In genomic region chr4:145931403-145931802, GRCh38 we compare ENCODE assay signal across 14 cellular contexts.
"Had no signal": no experiment of that assay in that cellular context is flagged by ENCODE, and none has a peak within 500 bp of the region (broad histone marks: within the 10 kb centered on the region; RNA-seq: fewer than 3 reads in every experiment).

No MANE protein-coding gene starts in this region.

- H3K27ac Mint-ChIP-seq: activated CD8-positive, alpha-beta T cell treated with anti-CD3 and anti-CD28 coated beads, Interleukin-2, amount 10 ng/mL, durations not matched to agents 7 days and 5 days; dendritic cell treated with granulocyte-macrophage colony-stimulating factor and Interleukin-4, amounts not matched to agents 40 ng/mL and 50 ng/mL, for 4 days; WTC11 had no signal

- H3K27ac ChIP-seq: brain microvascular endothelial cell, foreskin keratinocyte, pancreas, thyroid gland had no signal

- H3K27me3 ChIP-seq: brain microvascular endothelial cell, foreskin keratinocyte, pancreas, thyroid gland had no signal

- H3K4me3 ChIP-seq: pancreas, thyroid gland had no signal

- ATAC-seq: activated CD8-positive, alpha-beta T cell treated with anti-CD3 and anti-CD28 coated beads, Interleukin-2, amount 10 ng/mL, durations not matched to agents 7 days and 5 days; effector memory CD8-positive, alpha-beta T cell; foreskin keratinocyte; pancreas; WTC11 had no signal

- H3K9me3 ChIP-seq: pancreas, thyroid gland had no signal

- H3K4me3 Mint-ChIP-seq: activated CD8-positive, alpha-beta T cell treated with anti-CD3 and anti-CD28 coated beads, Interleukin-2, amount 10 ng/mL, durations not matched to agents 7 days and 5 days; dendritic cell treated with granulocyte-macrophage colony-stimulating factor and Interleukin-4, amounts not matched to agents 40 ng/mL and 50 ng/mL, for 4 days; effector memory CD8-positive, alpha-beta T cell; neural crest cell; WTC11 had no signal

- H3K4me1 ChIP-seq: foreskin keratinocyte had no signal

- H3K36me3 ChIP-seq: brain microvascular endothelial cell, pancreas, thyroid gland had no signal

- H3K9me3 Mint-ChIP-seq: dendritic cell treated with granulocyte-macrophage colony-stimulating factor and Interleukin-4, amounts not matched to agents 40 ng/mL and 50 ng/mL, for 4 days; effector memory CD8-positive, alpha-beta T cell; neural crest cell; WTC11 had no signal

- DNase-seq: activated CD4-positive, alpha-beta T cell treated with anti-CD3 and anti-CD28 coated beads for 4 hours; activated CD8-positive, alpha-beta T cell treated with anti-CD3 and anti-CD28 coated beads, Interleukin-2, amount 10 ng/mL, durations not matched to agents 7 days and 5 days; anterior cingulate cortex; brain microvascular endothelial cell; cerebellar nuclear complex; effector memory CD8-positive, alpha-beta T cell; foreskin keratinocyte; pancreas; stimulated activated CD4-positive, alpha-beta T cell treated with anti-CD3 and anti-CD28 coated beads, Interleukin-12 subunit alpha, Interleukin-12 subunit beta, amount 100 ng/mL, for 4 hours; stimulated activated CD4-positive, alpha-beta T cell treated with anti-CD3 and anti-CD28 coated beads, Interleukin-2, amount 100 ng/mL, for 24 hours; thyroid gland had no signal

- H3K27me3 Mint-ChIP-seq: effector memory CD8-positive, alpha-beta T cell had no signal
